Comparison of ENCODE assay signal across 23 cellular contexts in genomic region chr20:40754372-40754943, GRCh38.
DNase-seq lines count a peak whose midpoint lies in the region; ATAC-seq and TF ChIP-seq lines count a peak whose summit lies in the region.
"Had no signal": no experiment of that assay in that cellular context is flagged by ENCODE, and none has a peak within 500 bp of the region (broad histone marks: within the 10 kb centered on the region; RNA-seq: fewer than 3 reads in every experiment).

No MANE protein-coding gene starts in this region.

- peaks cover 6% of the 10 kb centered on the region for H3K4me1 ChIP-seq in psoas muscle
- H3K4me1 ChIP-seq: breast epithelium had no signal

- no peak overlapping the region for H3K4me3 Mint-ChIP-seq in dendritic cell treated with granulocyte-macrophage colony-stimulating factor and Interleukin-4, amounts not matched to agents 40 ng/mL and 50 ng/mL, for 4 days
- H3K4me3 Mint-ChIP-seq in stimulated activated memory B cell treated with anti-CD40 and anti-IgM and Interleukin-4, amounts not matched to agents 10 μg/mL and 1 μg/mL and 100 μg/mL, for 72 hours, result no peak overlapping the region
- H3K4me3 Mint-ChIP-seq: activated naive CD8-positive, alpha-beta T cell treated with anti-CD3 and anti-CD28 coated beads for 36 hours; B cell; stimulated activated naive CD8-positive, alpha-beta T cell treated with anti-CD3 and anti-CD28 coated beads, Interleukin-15, Interleukin-2, amounts not matched to agents 100 ng/mL and 50 ng/mL, for 24 hours; type B pancreatic cell had no signal

- peaks cover 71% of the 10 kb centered on the region for H3K4me1 Mint-ChIP-seq in dendritic cell treated with granulocyte-macrophage colony-stimulating factor and Interleukin-4, amounts not matched to agents 40 ng/mL and 50 ng/mL, for 4 days (ENCODE audit: low read depth)
- H3K4me1 Mint-ChIP-seq in stimulated activated memory B cell treated with anti-CD40 and anti-IgM and Interleukin-4, amounts not matched to agents 10 μg/mL and 1 μg/mL and 100 μg/mL, for 72 hours, result peaks cover 11% of the 10 kb centered on the region
- H3K4me1 Mint-ChIP-seq: B cell had no signal

- no peaks in the 10 kb centered on the region for H3K9me3 ChIP-seq in psoas muscle
- H3K9me3 ChIP-seq: breast epithelium, sigmoid colon had no signal

- peak; percentile 82 for ATAC-seq in left ventricle myocardium superior
- ATAC-seq in psoas muscle, result peak in 3 of 4 donors; percentile 39 to 65 (median 55)
- no peak for ATAC-seq in stimulated activated memory B cell treated with anti-CD40 and anti-IgM and Interleukin-4, amounts not matched to agents 10 μg/mL and 1 μg/mL and 100 μg/mL, for 72 hours
- ATAC-seq in HG02763 (IDR thresholded peaks at IDR 0.05; ENCODE audit: unreplicated experiment), result no peak

- TF ChIP-seq CTCF in HFF-Myc (IDR thresholded peaks at IDR 0.05; ENCODE audit: low read depth, low read length, missing control alignments) (no peak), psoas muscle (IDR thresholded peaks at IDR 0.05) (no peak)

- peaks cover 0 to 4% (median 0%) of the 10 kb centered on the region in 3 donors for H3K27me3 ChIP-seq in psoas muscle (ENCODE audit: insufficient read depth in 3 of 3, low read length in 2 of 3)
- H3K27me3 ChIP-seq: breast epithelium, sigmoid colon had no signal

- DNase-seq in HFF-Myc (ENCODE audit: extremely low read depth, low read depth), result peak; percentile 21
- DNase-seq in left ventricle myocardium superior, result peak; percentile 71
- DNase-seq in psoas muscle, result peak; percentile 52 to 87
- no peak for DNase-seq in NCI-H2081 treated with DMSO at 0.1 percent for 48 hours (lab: John Stamatoyannopoulos, UW)
- no peak for DNase-seq in MV-4-11 (lab: John Stamatoyannopoulos, UW)
- DNase-seq: activated naive CD8-positive, alpha-beta T cell treated with anti-CD3 and anti-CD28 coated beads for 36 hours; COR-L47; H7; NCI-H146; NCI-H2227 treated with DMSO at 0.1 percent for 48 hours; sigmoid colon; stimulated activated CD4-positive, alpha-beta T cell treated with anti-CD3 and anti-CD28 coated beads, Interleukin-1b, Interleukin-23, amount 100 ng/mL, for 48 hours; T-helper 9 cell had no signal

- H3K36me3 ChIP-seq in psoas muscle (ENCODE audit: insufficient read depth in 1 of 2, low read depth in 1 of 2), result no peaks in the 10 kb centered on the region
- H3K36me3 ChIP-seq: breast epithelium, sigmoid colon had no signal

- no peak overlapping the region for H3K27ac ChIP-seq in psoas muscle
- H3K27ac ChIP-seq: breast epithelium, epithelial cell of prostate, sigmoid colon, SK-N-MC had no signal

- peaks cover 2% of the 10 kb centered on the region for H3K27me3 Mint-ChIP-seq in dendritic cell treated with granulocyte-macrophage colony-stimulating factor and Interleukin-4, amounts not matched to agents 40 ng/mL and 50 ng/mL, for 4 days
- peaks cover 6% of the 10 kb centered on the region for H3K27me3 Mint-ChIP-seq in stimulated activated memory B cell treated with anti-CD40 and anti-IgM and Interleukin-4, amounts not matched to agents 10 μg/mL and 1 μg/mL and 100 μg/mL, for 72 hours
- H3K27me3 Mint-ChIP-seq: activated naive CD8-positive, alpha-beta T cell treated with anti-CD3 and anti-CD28 coated beads for 36 hours; stimulated activated naive CD8-positive, alpha-beta T cell treated with anti-CD3 and anti-CD28 coated beads, Interleukin-15, Interleukin-2, amounts not matched to agents 100 ng/mL and 50 ng/mL, for 24 hours had no signal

- H3K27ac Mint-ChIP-seq in dendritic cell treated with granulocyte-macrophage colony-stimulating factor and Interleukin-4, amounts not matched to agents 40 ng/mL and 50 ng/mL, for 4 days, result peak overlapping the region; percentile 51
- no peak overlapping the region for H3K27ac Mint-ChIP-seq in stimulated activated memory B cell treated with anti-CD40 and anti-IgM and Interleukin-4, amounts not matched to agents 10 μg/mL and 1 μg/mL and 100 μg/mL, for 72 hours
- H3K27ac Mint-ChIP-seq: activated naive CD8-positive, alpha-beta T cell treated with anti-CD3 and anti-CD28 coated beads for 36 hours; B cell; stimulated activated naive CD8-positive, alpha-beta T cell treated with anti-CD3 and anti-CD28 coated beads, Interleukin-15, Interleukin-2, amounts not matched to agents 100 ng/mL and 50 ng/mL, for 24 hours; type B pancreatic cell had no signal

- H3K4me3 ChIP-seq in HFF-Myc (replicated peaks; ENCODE audit: low read depth, low read length), result no peak overlapping the region
- no peak overlapping the region for H3K4me3 ChIP-seq in psoas muscle
- H3K4me3 ChIP-seq: breast epithelium, lung, sigmoid colon, SK-N-MC had no signal

- no peaks in the 10 kb centered on the region for H3K9me3 Mint-ChIP-seq in dendritic cell treated with granulocyte-macrophage colony-stimulating factor and Interleukin-4, amounts not matched to agents 40 ng/mL and 50 ng/mL, for 4 days
- H3K9me3 Mint-ChIP-seq in stimulated activated memory B cell treated with anti-CD40 and anti-IgM and Interleukin-4, amounts not matched to agents 10 μg/mL and 1 μg/mL and 100 μg/mL, for 72 hours, result no peaks in the 10 kb centered on the region
- H3K9me3 Mint-ChIP-seq: activated naive CD8-positive, alpha-beta T cell treated with anti-CD3 and anti-CD28 coated beads for 36 hours; stimulated activated naive CD8-positive, alpha-beta T cell treated with anti-CD3 and anti-CD28 coated beads, Interleukin-15, Interleukin-2, amounts not matched to agents 100 ng/mL and 50 ng/mL, for 24 hours had no signal

- intact Hi-C loops in dendritic cell treated with granulocyte-macrophage colony-stimulating factor and Interleukin-4, amounts not matched to agents 40 ng/mL and 50 ng/mL, for 4 days (cut with micrococcal nuclease), result no loop called here
- intact Hi-C loops in left ventricle myocardium superior (cut with micrococcal nuclease), result no loop called here
- intact Hi-C loops in psoas muscle (cut with DNase I), result no loop called here

- 13 to 27% (median 17%) methylated on average over 6 of the region's 6 CpGs for WGBS in psoas muscle, 3 donors

- H3K36me3 Mint-ChIP-seq in dendritic cell treated with granulocyte-macrophage colony-stimulating factor and Interleukin-4, amounts not matched to agents 40 ng/mL and 50 ng/mL, for 4 days (ENCODE audit: low read depth), result no peaks in the 10 kb centered on the region
- no peaks in the 10 kb centered on the region for H3K36me3 Mint-ChIP-seq in stimulated activated memory B cell treated with anti-CD40 and anti-IgM and Interleukin-4, amounts not matched to agents 10 μg/mL and 1 μg/mL and 100 μg/mL, for 72 hours
- H3K36me3 Mint-ChIP-seq: activated naive CD8-positive, alpha-beta T cell treated with anti-CD3 and anti-CD28 coated beads for 36 hours; type B pancreatic cell had no signal

Comparison
In these comparisons a context has a peak if more than half of its experiments do, and no peak if none do; other contexts are left out.
1. DNase-seq: peak in HFF-Myc (single experiment), left ventricle myocardium superior (single experiment) and psoas muscle (2 of 2); none in NCI-H2081 treated with DMSO at 0.1 percent for 48 hours (single experiment) and MV-4-11 (single experiment).
2. ATAC-seq: peak in left ventricle myocardium superior (single experiment) and psoas muscle (3 of 4); none in stimulated activated memory B cell treated with anti-CD40 and anti-IgM and Interleukin-4, amounts not matched to agents 10 μg/mL and 1 μg/mL and 100 μg/mL, for 72 hours (single experiment) and HG02763 (single experiment).